ENCODE assay signal across 3 cellular contexts in genomic region chr1:34433099-34433498, GRCh38.
"Had no signal": no experiment of that assay in that cellular context is flagged by ENCODE, and none has a peak within 500 bp of the region (broad histone marks: within the 10 kb centered on the region; RNA-seq: fewer than 3 reads in every experiment).

No MANE protein-coding gene starts in this region.

- H3K4me3 ChIP-seq: GM12878 had no signal

- DNase-seq: GDM1, GF-D8 had no signal
